Comparison of ENCODE assay signal across 7 cellular contexts in genomic region chr20:13619410-13619809, GRCh38. TPM values are rescaled to one million over a fixed set of nuclear protein-coding genes. Genes with fewer than 3 reads are reported as not detected.
DNase-seq lines count a peak whose midpoint lies in the region; ATAC-seq, FAIRE-seq and TF ChIP-seq lines count a peak whose summit lies in the region.
"Not testable (repeated sequence)": the region's sequence is repeated elsewhere in the genome, so short reads cannot be mapped to it uniquely, and the experiment has no call there.

No MANE protein-coding gene starts in this region.

- H3K4me1 ChIP-seq in DND-41 (ENCODE audit: insufficient read depth, low read length) (peaks cover 66% of the 10 kb centered on the region), tibial artery (peaks cover 0 to 53% (median 14%) of the 10 kb centered on the region in 4 donors)

- not testable (repeated sequence) for H3K4me3 ChIP-seq in DND-41 (ENCODE audit: low read depth in 1 of 2, low read length in 2 of 2); cardiac fibroblast (replicated peaks in 1 of 2; ENCODE audit: low read depth in 2 of 2, low read length in 2 of 2); tibial artery

- not testable (repeated sequence) for TF ChIP-seq CTCF in DND-41 (IDR thresholded peaks at IDR 0.05; ENCODE audit: borderline replicate concordance, extremely low read depth, low read length, poor library complexity, severe bottlenecking); cardiac fibroblast (IDR thresholded peaks at IDR 0.05; ENCODE audit: low read depth, low read length); tibial artery (IDR thresholded peaks at IDR 0.05)

- not testable (repeated sequence) for H3K4me2 ChIP-seq in DND-41 (ENCODE audit: insufficient read depth, low read length)

- intact Hi-C loops in tibial artery (cut with DNase I; ENCODE audit: low total_unique reads) = loop anchor here (10.0 kb wide), 1 partner anchor 55 kb away; no protein-coding TSS in a partner anchor

- H3K36me3 ChIP-seq in DND-41 (ENCODE audit: insufficient read depth, low read length) = peaks cover 93% of the 10 kb centered on the region
- H3K36me3 ChIP-seq in tibial artery = not testable (repeated sequence)

- DNase-seq in DND-41; frontal cortex (ENCODE audit: low spot score in 2 of 2); tibial artery: not testable (repeated sequence)
- DNase-seq in amniotic epithelial cell (ENCODE audit: low read depth) (peak; percentile 24), cardiac fibroblast (ENCODE audit: low read depth in 2 of 2) (peak; percentile 8 to 26), fibroblast of peridontal ligament (ENCODE audit: extremely low read depth) (peak; percentile 52), middle frontal gyrus (ENCODE audit: extremely low spot score, low spot score) (peak; percentile 13)

- not testable (repeated sequence) for H4K20me1 ChIP-seq in DND-41 (ENCODE audit: insufficient read depth, low read length)

- H3K27me3 ChIP-seq in DND-41 (ENCODE audit: insufficient read depth, low read length, poor library complexity); tibial artery: not testable (repeated sequence)

- peaks cover 98% of the 10 kb centered on the region for H3K79me2 ChIP-seq in DND-41 (ENCODE audit: insufficient read depth, low read length)

- H3K27ac ChIP-seq in DND-41 (ENCODE audit: low read length) (peak overlapping the region; percentile 45; the same call in 1 of the 2 replicates), tibial artery (peak overlapping the region; percentile 38 to 66)

- peak; percentile 30 for FAIRE-seq in frontal cortex (lab: Jason Lieb, UNC)

- not testable (repeated sequence) for ATAC-seq in DND-41 (ENCODE audit: insufficient read depth, low read depth)

- H3K9ac ChIP-seq in DND-41 (ENCODE audit: low read depth, low read length) = not testable (repeated sequence)

- H2AFZ ChIP-seq in DND-41 (ENCODE audit: low read depth, low read length) = not testable (repeated sequence)

- not testable (repeated sequence) for H3K9me3 ChIP-seq in DND-41 (ENCODE audit: insufficient read depth, low read length, severe bottlenecking); tibial artery

RNA-seq across cellular contexts. Expression of gene TASP1, which starts 19.3 kb away (rescaled TPM):
- total RNA-seq in frontal cortex = 30.6 TPM
